Comparison of ENCODE assay signal across 18 cellular contexts in genomic region chr5:160250226-160250625, GRCh38. TPM values are rescaled to one million over a fixed set of nuclear protein-coding genes. Genes with fewer than 3 reads are reported as not detected.
"Had no signal": no experiment of that assay in that cellular context is flagged by ENCODE, and none has a peak within 500 bp of the region (broad histone marks: within the 10 kb centered on the region; RNA-seq: fewer than 3 reads in every experiment).

No MANE protein-coding gene starts in this region.

- ATAC-seq: heart left ventricle; lower lobe of right lung; naive thymus-derived CD4-positive, alpha-beta T cell; upper lobe of right lung had no signal

- H3K27ac ChIP-seq: epithelial cell of prostate, esophagus squamous epithelium, heart left ventricle, left ventricle myocardium inferior, lower lobe of right lung, sigmoid colon, skin epidermis, upper lobe of right lung had no signal

- H3K9me3 ChIP-seq: esophagus squamous epithelium, heart left ventricle, left ventricle myocardium inferior, lower lobe of right lung, sigmoid colon, upper lobe of right lung had no signal

- DNase-seq: effector memory CD4-positive, alpha-beta T cell; esophagus squamous epithelium; foreskin fibroblast; heart left ventricle; islet precursor cell; left ventricle myocardium inferior; lower lobe of right lung; naive thymus-derived CD4-positive, alpha-beta T cell; sigmoid colon; stimulated activated CD4-positive, alpha-beta T cell treated with anti-CD3 and anti-CD28 coated beads, Interleukin-12 subunit alpha, Interleukin-12 subunit beta, amount 100 ng/mL, for 4 hours; stimulated activated naive CD4-positive, alpha-beta T cell treated with Interleukin-2 at 50 U/mL for 16 hours; upper lobe of right lung had no signal

- H3K4me3 ChIP-seq: cardiac muscle cell, esophagus squamous epithelium, heart left ventricle, left ventricle myocardium inferior, lower lobe of right lung, sigmoid colon, skin epidermis, upper lobe of right lung had no signal

- H3K4me1 ChIP-seq: lower lobe of right lung, sigmoid colon, upper lobe of right lung had no signal

- H3K36me3 ChIP-seq: sigmoid colon had no signal

- H3K27me3 ChIP-seq: cardiac muscle cell, esophagus squamous epithelium, heart left ventricle, sigmoid colon, upper lobe of right lung had no signal

RNA-seq across cellular contexts. Expression of gene FABP6, which starts 20.9 kb away (rescaled TPM):
- total RNA-seq: cardiac muscle cell, mesothelial cell of epicardium, osteocyte, pulmonary artery endothelial cell, upper lobe of right lung had no signal
- polyA plus RNA-seq: naive thymus-derived CD4-positive, alpha-beta T cell had no signal
